Comparison of ENCODE assay signal across 1 cellular context in the genomic region with DNA sequence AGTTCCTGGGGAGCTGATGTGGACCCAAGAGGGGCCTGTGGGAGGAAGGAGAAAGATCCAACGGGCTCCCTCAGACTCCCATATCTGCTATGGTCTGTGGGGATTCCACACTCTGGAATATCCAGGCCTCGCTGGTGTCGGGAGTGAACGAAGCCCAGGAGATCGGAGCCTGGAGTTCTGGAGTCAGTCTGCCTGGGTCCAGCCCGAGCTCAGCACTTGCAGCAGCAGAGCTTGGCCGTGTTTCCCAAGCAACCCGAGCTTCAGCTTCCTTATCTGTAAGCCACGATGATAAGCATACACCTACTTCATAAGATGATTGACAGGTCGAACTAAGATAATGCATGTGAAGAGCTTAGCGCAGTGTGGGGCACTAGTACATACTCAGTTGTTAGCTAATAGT.
TF ChIP-seq lines count a peak whose summit lies in the region.

No MANE protein-coding gene starts in this region.

TF ChIP-seq in GM12878, 131 proteins besides CTCF, POLR2A, EP300 and RAD21:
- TF ChIP-seq, protein P1, sequence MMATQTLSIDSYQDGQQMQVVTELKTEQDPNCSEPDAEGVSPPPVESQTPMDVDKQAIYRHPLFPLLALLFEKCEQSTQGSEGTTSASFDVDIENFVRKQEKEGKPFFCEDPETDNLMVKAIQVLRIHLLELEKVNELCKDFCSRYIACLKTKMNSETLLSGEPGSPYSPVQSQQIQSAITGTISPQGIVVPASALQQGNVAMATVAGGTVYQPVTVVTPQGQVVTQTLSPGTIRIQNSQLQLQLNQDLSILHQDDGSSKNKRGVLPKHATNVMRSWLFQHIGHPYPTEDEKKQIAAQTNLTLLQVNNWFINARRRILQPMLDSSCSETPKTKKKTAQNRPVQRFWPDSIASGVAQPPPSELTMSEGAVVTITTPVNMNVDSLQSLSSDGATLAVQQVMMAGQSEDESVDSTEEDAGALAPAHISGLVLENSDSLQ (IDR thresholded peaks at IDR 0.05): peak; percentile 67
- no peak for TF ChIP-seq RELA (IDR thresholded peaks at IDR 0.05; ENCODE audit: borderline replicate concordance, partially characterized antibody)
TF ChIP-seq in GM12878: peak in this region for 1.
